25 cellular contexts compared by ENCODE assay signal in genomic region chr6:124958149-124958548, GRCh38.
"Had no signal": no experiment of that assay in that cellular context is flagged by ENCODE, and none has a peak within 500 bp of the region (broad histone marks: within the 10 kb centered on the region; RNA-seq: fewer than 3 reads in every experiment).

No MANE protein-coding gene starts in this region.

- H3K27me3 Mint-ChIP-seq: dendritic cell treated with granulocyte-macrophage colony-stimulating factor and Interleukin-4, amounts not matched to agents 40 ng/mL and 50 ng/mL, for 4 days had no signal

- H3K27ac ChIP-seq: adrenal gland, brain microvascular endothelial cell, epithelial cell of prostate, esophagus squamous epithelium, heart right ventricle, left ventricle myocardium inferior, parathyroid adenoma, psoas muscle, spleen, tibial nerve had no signal

- H2AFZ ChIP-seq: parathyroid adenoma had no signal

- H3K9ac ChIP-seq: parathyroid adenoma had no signal

- H3K36me3 Mint-ChIP-seq: activated naive CD8-positive, alpha-beta T cell treated with anti-CD3 and anti-CD28 coated beads for 36 hours had no signal

- H3K27me3 ChIP-seq: adrenal gland, ascending aorta, brain microvascular endothelial cell, esophagus squamous epithelium, heart right ventricle, tibial nerve had no signal

- DNase-seq: activated CD4-positive, alpha-beta T cell treated with anti-CD3 and anti-CD28 coated beads for 4 hours; activated CD4-positive, alpha-beta T cell treated with anti-CD3 and anti-CD28 coated beads, Interleukin-2, amount 50 U/mL, for 4 hours; activated CD4-positive, CD25-positive, alpha-beta regulatory T cell; activated CD8-positive, alpha-beta memory T cell treated with anti-CD3 and anti-CD28 coated beads for 24 hours; activated effector memory CD4-positive, alpha-beta T cell treated with Interleukin-2 at 50 U/mL for 16 hours; activated naive CD4-positive, alpha-beta T cell treated with anti-CD3 and anti-CD28 coated beads for 36 hours; activated naive CD8-positive, alpha-beta T cell treated with anti-CD3 and anti-CD28 coated beads for 36 hours; adrenal gland; brain microvascular endothelial cell; effector CD4-positive, alpha-beta T cell; esophagus squamous epithelium; foreskin melanocyte; heart right ventricle; left ventricle myocardium inferior; mucosa of descending colon; psoas muscle; spleen; stimulated activated naive CD4-positive, alpha-beta T cell treated with Interleukin-2 at 50 U/mL for 16 hours; T-helper 1 cell had no signal

- ATAC-seq: heart right ventricle, mucosa of descending colon, psoas muscle had no signal

- H3K27ac Mint-ChIP-seq: activated naive CD4-positive, alpha-beta T cell treated with anti-CD3 and anti-CD28 coated beads for 36 hours; activated naive CD8-positive, alpha-beta T cell treated with anti-CD3 and anti-CD28 coated beads for 36 hours; dendritic cell treated with granulocyte-macrophage colony-stimulating factor and Interleukin-4, amounts not matched to agents 40 ng/mL and 50 ng/mL, for 4 days had no signal

- H3K9me3 Mint-ChIP-seq: activated naive CD4-positive, alpha-beta T cell treated with anti-CD3 and anti-CD28 coated beads for 36 hours; dendritic cell treated with granulocyte-macrophage colony-stimulating factor and Interleukin-4, amounts not matched to agents 40 ng/mL and 50 ng/mL, for 4 days had no signal

- H3K9me3 ChIP-seq: adrenal gland, ascending aorta, esophagus squamous epithelium, heart right ventricle, left ventricle myocardium inferior, mucosa of descending colon, psoas muscle, spleen, tibial nerve had no signal

- H3K4me3 Mint-ChIP-seq: activated naive CD4-positive, alpha-beta T cell treated with anti-CD3 and anti-CD28 coated beads for 36 hours; activated naive CD8-positive, alpha-beta T cell treated with anti-CD3 and anti-CD28 coated beads for 36 hours; dendritic cell treated with granulocyte-macrophage colony-stimulating factor and Interleukin-4, amounts not matched to agents 40 ng/mL and 50 ng/mL, for 4 days had no signal

- H3K36me3 ChIP-seq: adrenal gland, ascending aorta, brain microvascular endothelial cell, esophagus squamous epithelium, heart right ventricle, left ventricle myocardium inferior, spleen, tibial nerve had no signal

- H3K4me3 ChIP-seq: adrenal gland, ascending aorta, esophagus squamous epithelium, heart right ventricle, left ventricle myocardium inferior, lung, mucosa of descending colon, psoas muscle, spleen, tibial nerve had no signal
